17 cellular contexts compared by ENCODE assay signal in the genomic region with DNA sequence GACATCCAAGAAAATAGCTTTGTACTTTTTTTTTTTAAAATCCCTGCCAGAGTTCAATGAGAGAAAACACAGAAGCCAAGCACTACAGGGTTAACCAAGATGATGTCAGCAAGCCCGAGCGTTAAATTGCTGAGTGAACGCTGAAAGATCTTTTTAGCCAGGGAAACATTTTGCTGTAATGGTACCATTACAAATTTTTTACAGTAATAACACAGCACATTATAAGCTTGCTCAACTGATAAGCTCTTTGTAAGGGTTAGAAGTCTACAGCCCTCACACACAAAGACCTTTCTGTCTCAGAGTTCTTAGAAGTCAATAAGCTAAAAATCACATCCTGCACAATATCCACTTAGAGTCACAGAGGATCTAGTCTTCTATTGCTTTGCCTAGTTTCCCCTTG. TPM values are rescaled to one million over a fixed set of nuclear protein-coding genes. Genes with fewer than 3 reads are reported as not detected.
A peak's percentile ranks its signal among the peaks of the same experiment; 100 is the strongest.
DNase-seq lines count a peak whose midpoint lies in the region; ATAC-seq and TF ChIP-seq lines count a peak whose summit lies in the region.
"Had no signal": no experiment of that assay in that cellular context is flagged by ENCODE, and none has a peak within 500 bp of the region (broad histone marks: within the 10 kb centered on the region; RNA-seq: fewer than 3 reads in every experiment).

No MANE protein-coding gene starts in this region.

- no peaks in the 10 kb centered on the region for H3F3A ChIP-seq in SK-N-SH (replicated peaks; ENCODE audit: insufficient read depth)

- DNase-seq in SK-N-SH: no peak
- no peak for DNase-seq in WTC11 (ENCODE audit: low spot score)
- DNase-seq in fibroblast of the aortic adventitia (ENCODE audit: low read depth): peak; percentile 41
- DNase-seq in neural crest cell (ENCODE audit: low read depth, low spot score): no peak
- no peak for DNase-seq in NCI-H1417 treated with DMSO at 0.1 percent for 48 hours (lab: John Stamatoyannopoulos, UW)
- DNase-seq in midbrain (lab: John Stamatoyannopoulos, UW): no peak
- DNase-seq in activated CD4-positive, CD25-positive, alpha-beta regulatory T cell treated with anti-CD3 and anti-CD28 coated beads, Interleukin-2, amount 50 U/mL, for 72 hours: no peak
- DNase-seq: activated CD4-positive, alpha-beta T cell treated with anti-CD3 and anti-CD28 coated beads for 4 hours; mesendoderm; NCI-H2081 treated with DMSO at 0.1 percent for 48 hours; NCI-H82; psoas muscle; RPMI8226; T-helper 2 cell had no signal

- peaks cover 82% of the 10 kb centered on the region for H4K20me1 ChIP-seq in SK-N-SH (ENCODE audit: insufficient read depth)

- H3K79me2 ChIP-seq in SK-N-SH (ENCODE audit: insufficient read depth): peaks cover 96% of the 10 kb centered on the region

- TF ChIP-seq RAD21 in SK-N-SH (IDR thresholded peaks at IDR 0.05; ENCODE audit: low read length): no peak

- H3K36me3 ChIP-seq in SK-N-SH (replicated peaks in 1 of 2; ENCODE audit: control insufficient read depth in 1 of 2, insufficient read depth in 2 of 2, low read length in 1 of 2): peaks cover 9 to 16% of the 10 kb centered on the region in 2 experiments

- no peaks in the 10 kb centered on the region for H3K9me3 ChIP-seq in SK-N-SH
- H3K9me3 ChIP-seq: psoas muscle had no signal

- peak overlapping the region in 1 of 2 experiments; percentile 23; a peak in 2 of 4 replicates for H3K27ac ChIP-seq in SK-N-SH (ENCODE audit: low read depth in 2 of 2, low read length in 1 of 2)
- H3K27ac ChIP-seq: 22Rv1; BLaER1 treated with 17β-estradiol and CSF1 and Interleukin-3, amounts not matched to agents 10 nM and 100 nM; psoas muscle had no signal

- no peaks in the 10 kb centered on the region for H3K9me2 ChIP-seq in SK-N-SH

- H3K4me3 ChIP-seq in SK-N-SH (ENCODE audit: low read depth in 2 of 2, low read length in 1 of 2): no peak overlapping the region
- H3K4me3 ChIP-seq in fibroblast of the aortic adventitia (ENCODE audit: low read depth, low read length): no peak overlapping the region
- H3K4me3 ChIP-seq: BLaER1 treated with 17β-estradiol and CSF1 and Interleukin-3, amounts not matched to agents 10 nM and 100 nM; psoas muscle had no signal

- peaks cover 19% of the 10 kb centered on the region for H3K36me3 Mint-ChIP-seq in WTC11
- peaks cover 13% of the 10 kb centered on the region for H3K36me3 Mint-ChIP-seq in neural crest cell (ENCODE audit: low read depth)

- peaks cover 4 to 19% of the 10 kb centered on the region in 2 experiments; a peak in 2 of 4 replicates for H3K4me1 ChIP-seq in SK-N-SH (ENCODE audit: control insufficient read depth in 1 of 2, insufficient read depth in 2 of 2, low read depth in 1 of 2, low read length in 1 of 2)

- POLR2A ChIA-PET in SK-N-SH (lab: Yijun Ruan, JAX) (interaction anchor here (1.1 kb wide), 1 partner anchor 30 kb away, joined by 3 read pairs; a partner anchor contains a TSS), WTC11 (lab: Charles Lee) (no interaction called here)

- CTCF ChIA-PET in SK-N-SH (lab: Yijun Ruan, JAX) (interaction anchor here (0.7 to 1.6 kb wide), 3 partner anchors 13 to 26 kb away, joined by 3 to 5 read pairs (median 3); no protein-coding TSS in a partner anchor), WTC11 (lab: Charles Lee) (no interaction called here)

- TF ChIP-seq EP300 in SK-N-SH (IDR thresholded peaks at IDR 0.05; ENCODE audit: borderline replicate concordance in 1 of 2, low read depth in 1 of 2, low read length in 1 of 2): no peak

- H3K27me3 Mint-ChIP-seq in WTC11 (ENCODE audit: low read depth) (no peaks in the 10 kb centered on the region), neural crest cell (ENCODE audit: low read depth) (no peaks in the 10 kb centered on the region)

- no peak overlapping the region; the same call in 1 of the 2 replicates for H3K4me2 ChIP-seq in SK-N-SH
- H3K4me2 ChIP-seq: BLaER1 treated with 17β-estradiol and CSF1 and Interleukin-3, amounts not matched to agents 10 nM and 100 nM had no signal

- H3K9ac ChIP-seq in SK-N-SH: no peak overlapping the region
- H3K9ac ChIP-seq: BLaER1 treated with 17β-estradiol and CSF1 and Interleukin-3, amounts not matched to agents 10 nM and 100 nM had no signal

- H3K27ac Mint-ChIP-seq in WTC11 (peak overlapping the region; percentile 30; the same call in 1 of the 2 replicates), neural crest cell (ENCODE audit: unreplicated experiment) (peak overlapping the region; percentile 4)

- peaks cover 34% of the 10 kb centered on the region for H3K4me1 Mint-ChIP-seq in WTC11
- H3K4me1 Mint-ChIP-seq in neural crest cell: peaks cover 63% of the 10 kb centered on the region

- no peak overlapping the region for H2AFZ ChIP-seq in SK-N-SH (ENCODE audit: low read depth)

- H3K4me3 Mint-ChIP-seq in WTC11 (no peak overlapping the region), neural crest cell (peak overlapping the region; percentile 67)

- no peaks in the 10 kb centered on the region for H3K27me3 ChIP-seq in SK-N-SH (ENCODE audit: insufficient read depth)
- H3K27me3 ChIP-seq: BLaER1 treated with 17β-estradiol and CSF1 and Interleukin-3, amounts not matched to agents 10 nM and 100 nM had no signal

- H3K9me3 Mint-ChIP-seq in WTC11 (no peaks in the 10 kb centered on the region), neural crest cell (no peaks in the 10 kb centered on the region)

- 57% methylated on average over 3 of the region's 3 CpGs for WGBS in SK-N-SH (ENCODE audit: low lambda C conversion rate)

- no peak for TF ChIP-seq CTCF in SK-N-SH (IDR thresholded peaks at IDR 0.05)
- no peak for TF ChIP-seq CTCF in WTC11 (IDR thresholded peaks at IDR 0.05)
- TF ChIP-seq CTCF in fibroblast of the aortic adventitia (IDR thresholded peaks at IDR 0.05; ENCODE audit: insufficient read depth, low read length): no peak
- TF ChIP-seq CTCF in neural crest cell (conservative IDR thresholded peaks at IDR 0.05): no peak

- ATAC-seq in SK-N-SH treated with all-trans-retinoic acid at 6 μM for 48 hours (no peak), WTC11 (no peak)
- ATAC-seq: psoas muscle had no signal

TF ChIP-seq in SK-N-SH treated with all-trans-retinoic acid at 6 μM for 48 hours, 23 proteins besides CTCF, POLR2A, EP300 and RAD21 (continues in another document):
- no peak for TF ChIP-seq ZFP3 (CRISPR knock-in tag; IDR thresholded peaks at IDR 0.05)
- peak; percentile 34 for TF ChIP-seq ISL1 (CRISPR knock-in tag; IDR thresholded peaks at IDR 0.05)
- TF ChIP-seq, protein P1, sequence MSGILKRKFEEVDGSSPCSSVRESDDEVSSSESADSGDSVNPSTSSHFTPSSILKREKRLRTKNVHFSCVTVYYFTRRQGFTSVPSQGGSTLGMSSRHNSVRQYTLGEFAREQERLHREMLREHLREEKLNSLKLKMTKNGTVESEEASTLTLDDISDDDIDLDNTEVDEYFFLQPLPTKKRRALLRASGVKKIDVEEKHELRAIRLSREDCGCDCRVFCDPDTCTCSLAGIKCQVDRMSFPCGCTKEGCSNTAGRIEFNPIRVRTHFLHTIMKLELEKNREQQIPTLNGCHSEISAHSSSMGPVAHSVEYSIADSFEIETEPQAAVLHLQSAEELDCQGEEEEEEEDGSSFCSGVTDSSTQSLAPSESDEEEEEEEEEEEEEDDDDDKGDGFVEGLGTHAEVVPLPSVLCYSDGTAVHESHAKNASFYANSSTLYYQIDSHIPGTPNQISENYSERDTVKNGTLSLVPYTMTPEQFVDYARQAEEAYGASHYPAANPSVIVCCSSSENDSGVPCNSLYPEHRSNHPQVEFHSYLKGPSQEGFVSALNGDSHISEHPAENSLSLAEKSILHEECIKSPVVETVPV (CRISPR knock-in tag; IDR thresholded peaks at IDR 0.05): no peak

TF ChIP-seq in SK-N-SH, 30 proteins besides CTCF, POLR2A, EP300 and RAD21 (continues in another document):
- TF ChIP-seq FOXJ3 (CRISPR knock-in tag; IDR thresholded peaks at IDR 0.05): no peak
- TF ChIP-seq RXRA (IDR thresholded peaks at IDR 0.05; ENCODE audit: borderline replicate concordance, low read depth): no peak
- TF ChIP-seq ELF1 (IDR thresholded peaks at IDR 0.05): no peak
- TF ChIP-seq, protein P2, sequence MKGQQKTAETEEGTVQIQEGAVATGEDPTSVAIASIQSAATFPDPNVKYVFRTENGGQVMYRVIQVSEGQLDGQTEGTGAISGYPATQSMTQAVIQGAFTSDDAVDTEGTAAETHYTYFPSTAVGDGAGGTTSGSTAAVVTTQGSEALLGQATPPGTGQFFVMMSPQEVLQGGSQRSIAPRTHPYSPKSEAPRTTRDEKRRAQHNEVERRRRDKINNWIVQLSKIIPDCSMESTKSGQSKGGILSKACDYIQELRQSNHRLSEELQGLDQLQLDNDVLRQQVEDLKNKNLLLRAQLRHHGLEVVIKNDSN (IDR thresholded peaks at IDR 0.05; ENCODE audit: borderline replicate concordance, low read depth): no peak
- no peak for TF ChIP-seq JUND (IDR thresholded peaks at IDR 0.05)

TF ChIP-seq in WTC11, 78 proteins besides CTCF, POLR2A, EP300 and RAD21 (continues in another document):
- TF ChIP-seq CREM (CRISPR knock-in tag; IDR thresholded peaks at IDR 0.05): no peak

RNA-seq across cellular contexts. Expression of a gene that starts 30.0 kb away (rescaled TPM):
- 15.7 and 17.4 TPM in 2 replicates for polyA plus RNA-seq in SK-N-SH (2012; rRNA removed)
- 21.1 and 21.5 TPM in 2 replicates for polyA plus RNA-seq in SK-N-SH (2012; cell fraction: cytosol; rRNA removed)
- polyA plus RNA-seq in SK-N-SH (2012; cell fraction: nucleus; rRNA removed): 6.0 and 10.5 TPM in 2 replicates
- total RNA-seq in WTC11 (2021): 56.3 to 59.1 TPM (median 57.4 TPM) in 3 replicates
- total RNA-seq in fibroblast of the aortic adventitia (ENCODE audit: low replicate concordance): 34.4 and 40.9 TPM in 2 replicates
- 46.7 and 49.7 TPM in 2 replicates for total RNA-seq in neural crest cell

RNA-seq across cellular contexts. Expression of a gene that starts 55.4 kb away (rescaled TPM):
- 101 and 124 TPM in 2 replicates for polyA plus RNA-seq in SK-N-SH (2012; rRNA removed)
- 124 and 132 TPM in 2 replicates for polyA plus RNA-seq in SK-N-SH (2012; cell fraction: cytosol; rRNA removed)
- 48.8 and 75.5 TPM in 2 replicates for polyA plus RNA-seq in SK-N-SH (2012; cell fraction: nucleus; rRNA removed)
- total RNA-seq in WTC11 (2021) (38.2 to 43.8 TPM (median 39.3 TPM) in 3 replicates), fibroblast of the aortic adventitia (ENCODE audit: low replicate concordance) (52.7 and 65.3 TPM in 2 replicates), neural crest cell (37.8 and 42.1 TPM in 2 replicates)
